1 cellular context compared by ENCODE assay signal in the genomic region with DNA sequence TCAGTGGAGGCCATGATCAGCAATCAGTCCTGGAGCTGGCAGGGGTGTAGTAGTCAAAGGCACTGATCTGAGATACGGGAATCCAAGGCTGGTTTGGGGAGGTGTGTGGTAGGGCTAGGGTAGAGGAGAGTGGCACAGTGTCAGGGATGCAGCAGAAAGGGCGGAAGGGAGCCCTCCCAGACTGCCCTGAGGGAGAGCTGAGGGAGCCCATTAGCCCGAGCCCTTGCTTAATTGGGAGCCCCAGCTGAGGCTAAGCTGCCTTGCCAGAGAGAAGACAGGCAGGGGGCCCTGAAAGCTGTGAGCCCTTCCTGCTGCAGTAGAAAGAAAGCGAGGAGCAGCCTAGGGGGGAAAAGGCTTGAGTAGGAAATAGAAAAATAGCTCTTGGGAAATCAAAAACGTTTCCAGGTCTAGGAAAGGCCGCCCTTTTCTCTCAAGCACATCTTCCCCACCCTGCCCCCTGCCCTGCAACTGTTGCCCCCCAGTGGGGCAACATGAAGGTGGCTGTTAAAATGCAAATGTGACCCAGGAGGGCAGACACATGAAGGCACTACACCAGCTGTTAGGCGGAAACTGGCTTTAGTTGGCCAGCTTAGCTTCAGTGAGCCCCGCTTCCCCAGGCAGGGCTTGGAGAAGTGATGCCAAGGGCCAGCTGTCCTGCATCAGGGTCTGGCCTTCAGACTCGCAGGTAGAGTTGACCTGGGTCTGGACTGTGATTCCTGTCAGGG.
TF ChIP-seq lines count a peak whose summit lies in the region.

No MANE protein-coding gene starts in this region.

TF ChIP-seq in GM12878, 131 proteins besides CTCF, POLR2A, EP300 and RAD21 (continued from another document):
- no peak for TF ChIP-seq REST (IDR thresholded peaks at IDR 0.05; ENCODE audit: low read depth, low read length)
TF ChIP-seq in GM12878: peak in this region for 0.
